Comparison of ENCODE assay signal across 1 cellular context in genomic region chr1:224456637-224456953, GRCh38.
TF ChIP-seq lines count a peak whose summit lies in the region.

No MANE protein-coding gene starts in this region.

TF ChIP-seq in K562, 482 proteins besides CTCF, POLR2A, EP300 and RAD21 (continued from another document):
- TF ChIP-seq HES1 (IDR thresholded peaks at IDR 0.05; ENCODE audit: low read depth) (no peak), RNF2 (IDR thresholded peaks at IDR 0.05) (no peak), CREB1 (IDR thresholded peaks at IDR 0.05) (no peak), CREB1 (CRISPR knock-in tag; IDR thresholded peaks at IDR 0.05) (no peak), ESRRB (CRISPR knock-in tag; IDR thresholded peaks at IDR 0.05; ENCODE audit: borderline replicate concordance) (no peak), THRA (IDR thresholded peaks at IDR 0.05) (no peak), CLOCK (CRISPR knock-in tag; IDR thresholded peaks at IDR 0.05; ENCODE audit: borderline replicate concordance) (no peak), ATF3 (IDR thresholded peaks at IDR 0.05) (no peak), ATF3 (CRISPR knock-in tag; conservative IDR thresholded peaks at IDR 0.05) (no peak), ELF2 (CRISPR knock-in tag; IDR thresholded peaks at IDR 0.05) (no peak), ZNF717 (CRISPR knock-in tag; IDR thresholded peaks at IDR 0.05) (no peak), POU5F1 (IDR thresholded peaks at IDR 0.05; ENCODE audit: borderline replicate concordance, low read depth, low read length, partially characterized antibody) (no peak), NEUROD1 (IDR thresholded peaks at IDR 0.05; ENCODE audit: borderline replicate concordance, low read depth, low read length, partially characterized antibody) (no peak), CHD7 (IDR thresholded peaks at IDR 0.05; ENCODE audit: low read depth, low read length) (no peak), XRCC3 (IDR thresholded peaks at IDR 0.05) (no peak), HNRNPLL (IDR thresholded peaks at IDR 0.05; ENCODE audit: low read depth, low read length, poor library complexity, severe bottlenecking) (no peak)
